In the genomic region with DNA sequence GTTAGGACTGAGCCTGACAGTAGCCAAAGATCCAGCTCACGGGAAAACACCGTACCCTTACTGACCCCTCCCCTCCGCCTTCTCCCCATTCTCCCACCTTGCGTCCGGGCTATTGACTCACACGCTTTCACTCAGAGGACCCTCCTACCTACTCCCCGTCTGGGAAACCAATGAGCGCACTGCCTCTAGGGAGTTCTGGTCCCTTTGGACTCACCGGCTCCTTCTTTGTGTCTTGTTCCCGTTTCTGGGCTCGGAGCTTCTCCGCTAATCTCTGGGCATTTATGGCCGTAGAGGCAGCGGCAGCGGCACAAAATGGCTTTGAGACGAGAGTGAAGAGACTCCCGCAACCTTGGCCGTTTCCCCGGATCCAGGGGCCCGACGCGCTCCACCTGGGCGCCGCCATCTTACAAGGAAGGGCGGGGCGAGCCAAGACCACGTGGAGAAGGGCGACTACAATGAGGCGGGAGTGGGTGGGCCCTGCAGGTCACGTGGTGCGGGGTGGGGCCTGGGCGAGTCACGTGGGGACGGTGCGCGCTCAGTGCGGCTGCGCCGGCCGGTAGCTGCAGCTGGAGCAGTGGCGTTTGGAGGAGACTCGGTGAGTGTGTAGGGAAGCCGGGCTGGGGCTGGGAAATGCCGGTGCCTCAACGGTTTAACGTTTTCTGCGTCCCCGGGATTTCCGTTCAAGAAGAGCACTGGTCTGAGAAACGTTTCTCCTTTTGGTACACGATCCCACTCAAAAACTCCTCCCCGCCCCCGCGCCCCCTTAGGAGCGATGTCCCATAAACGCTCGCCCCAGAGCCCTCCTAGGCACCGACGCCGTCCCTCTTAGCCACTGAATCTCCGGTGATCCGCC, we compare ENCODE assay signal across 1 cellular context.
TF ChIP-seq lines count a peak whose summit lies in the region.

Gene FAM118B (plus strand): TSS at position 547 of the 853 bp plus-strand sequence. CDS start 23,220 bp downstream, outside the sequence.
Gene RPUSD4 (minus strand): TSS at position 415 of the 853 bp plus-strand sequence. CDS start 12 bp downstream, at position 403.

TF ChIP-seq in K562, 482 proteins besides CTCF, POLR2A, EP300 and RAD21 (continued from another document and continues in another):
- TF ChIP-seq HDGF (IDR thresholded peaks at IDR 0.05) (no peak), ZNF695 (CRISPR knock-in tag; IDR thresholded peaks at IDR 0.05) (no peak), WHSC1 (IDR thresholded peaks at IDR 0.05; ENCODE audit: low read length) (no peak), RBM14 (IDR thresholded peaks at IDR 0.05; ENCODE audit: borderline replicate concordance, insufficient read depth, low read depth, low read length) (no peak), STAT5B (CRISPR knock-in tag; IDR thresholded peaks at IDR 0.05) (no peak), KDM1A (IDR thresholded peaks at IDR 0.05) (no peak), SIN3A (IDR thresholded peaks at IDR 0.05; ENCODE audit: borderline replicate concordance in 2 of 2, control insufficient read depth in 1 of 2, low read depth in 2 of 2, low read length in 2 of 2) (peak; percentile 93 to 96), XRCC3 (IDR thresholded peaks at IDR 0.05) (no peak), CREBBP (IDR thresholded peaks at IDR 0.05; ENCODE audit: low read depth, low read length) (no peak), NBN (IDR thresholded peaks at IDR 0.05; ENCODE audit: low read depth) (peak; percentile 19; the same call in 1 of the 2 replicates), ZNF436 (CRISPR knock-in tag; IDR thresholded peaks at IDR 0.05) (no peak), CREB5 (CRISPR knock-in tag; IDR thresholded peaks at IDR 0.05) (no peak), ZKSCAN3 (CRISPR knock-in tag; IDR thresholded peaks at IDR 0.05) (no peak), ZKSCAN1 (IDR thresholded peaks at IDR 0.05; ENCODE audit: low read depth, low read length) (no peak; the same call in 1 of the 2 replicates), SUPT5H (IDR thresholded peaks at IDR 0.05) (peak; percentile 85), POLR3A (IDR thresholded peaks at IDR 0.05; ENCODE audit: borderline replicate concordance, extremely low read depth, insufficient read depth, insufficient read length) (no peak), SMAD1 (IDR thresholded peaks at IDR 0.05; ENCODE audit: low read depth, low read length, partially characterized antibody) (no peak), CBX5 (IDR thresholded peaks at IDR 0.05; ENCODE audit: borderline replicate concordance, low read depth) (no peak), CGGBP1 (CRISPR knock-in tag; IDR thresholded peaks at IDR 0.05) (no peak), ZNF140 (CRISPR knock-in tag; IDR thresholded peaks at IDR 0.05) (no peak), MEF2A (IDR thresholded peaks at IDR 0.05; ENCODE audit: control insufficient read depth, low read depth, low read length) (no peak), THRAP3 (IDR thresholded peaks at IDR 0.05; ENCODE audit: borderline replicate concordance) (no peak), BACH1 (tag; IDR thresholded peaks at IDR 0.05) (no peak), ZNF766 (CRISPR knock-in tag; conservative IDR thresholded peaks at IDR 0.05) (no peak), CEBPB (tag; IDR thresholded peaks at IDR 0.05) (no peak), ZFP36 (IDR thresholded peaks at IDR 0.05; ENCODE audit: low read depth, low read length, partially characterized antibody) (no peak), ASH1L (IDR thresholded peaks at IDR 0.05; ENCODE audit: borderline replicate concordance, low read depth, partially characterized antibody) (no peak), ZFP1 (CRISPR knock-in tag; IDR thresholded peaks at IDR 0.05) (no peak), HBP1 (CRISPR knock-in tag; IDR thresholded peaks at IDR 0.05) (no peak), ZNF445 (CRISPR knock-in tag; IDR thresholded peaks at IDR 0.05; ENCODE audit: low read depth) (no peak)
- TF ChIP-seq, protein P1, sequence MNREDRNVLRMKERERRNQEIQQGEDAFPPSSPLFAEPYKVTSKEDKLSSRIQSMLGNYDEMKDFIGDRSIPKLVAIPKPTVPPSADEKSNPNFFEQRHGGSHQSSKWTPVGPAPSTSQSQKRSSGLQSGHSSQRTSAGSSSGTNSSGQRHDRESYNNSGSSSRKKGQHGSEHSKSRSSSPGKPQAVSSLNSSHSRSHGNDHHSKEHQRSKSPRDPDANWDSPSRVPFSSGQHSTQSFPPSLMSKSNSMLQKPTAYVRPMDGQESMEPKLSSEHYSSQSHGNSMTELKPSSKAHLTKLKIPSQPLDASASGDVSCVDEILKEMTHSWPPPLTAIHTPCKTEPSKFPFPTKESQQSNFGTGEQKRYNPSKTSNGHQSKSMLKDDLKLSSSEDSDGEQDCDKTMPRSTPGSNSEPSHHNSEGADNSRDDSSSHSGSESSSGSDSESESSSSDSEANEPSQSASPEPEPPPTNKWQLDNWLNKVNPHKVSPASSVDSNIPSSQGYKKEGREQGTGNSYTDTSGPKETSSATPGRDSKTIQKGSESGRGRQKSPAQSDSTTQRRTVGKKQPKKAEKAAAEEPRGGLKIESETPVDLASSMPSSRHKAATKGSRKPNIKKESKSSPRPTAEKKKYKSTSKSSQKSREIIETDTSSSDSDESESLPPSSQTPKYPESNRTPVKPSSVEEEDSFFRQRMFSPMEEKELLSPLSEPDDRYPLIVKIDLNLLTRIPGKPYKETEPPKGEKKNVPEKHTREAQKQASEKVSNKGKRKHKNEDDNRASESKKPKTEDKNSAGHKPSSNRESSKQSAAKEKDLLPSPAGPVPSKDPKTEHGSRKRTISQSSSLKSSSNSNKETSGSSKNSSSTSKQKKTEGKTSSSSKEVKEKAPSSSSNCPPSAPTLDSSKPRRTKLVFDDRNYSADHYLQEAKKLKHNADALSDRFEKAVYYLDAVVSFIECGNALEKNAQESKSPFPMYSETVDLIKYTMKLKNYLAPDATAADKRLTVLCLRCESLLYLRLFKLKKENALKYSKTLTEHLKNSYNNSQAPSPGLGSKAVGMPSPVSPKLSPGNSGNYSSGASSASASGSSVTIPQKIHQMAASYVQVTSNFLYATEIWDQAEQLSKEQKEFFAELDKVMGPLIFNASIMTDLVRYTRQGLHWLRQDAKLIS (CRISPR knock-in tag; IDR thresholded peaks at IDR 0.05): no peak
- TF ChIP-seq, protein P2, sequence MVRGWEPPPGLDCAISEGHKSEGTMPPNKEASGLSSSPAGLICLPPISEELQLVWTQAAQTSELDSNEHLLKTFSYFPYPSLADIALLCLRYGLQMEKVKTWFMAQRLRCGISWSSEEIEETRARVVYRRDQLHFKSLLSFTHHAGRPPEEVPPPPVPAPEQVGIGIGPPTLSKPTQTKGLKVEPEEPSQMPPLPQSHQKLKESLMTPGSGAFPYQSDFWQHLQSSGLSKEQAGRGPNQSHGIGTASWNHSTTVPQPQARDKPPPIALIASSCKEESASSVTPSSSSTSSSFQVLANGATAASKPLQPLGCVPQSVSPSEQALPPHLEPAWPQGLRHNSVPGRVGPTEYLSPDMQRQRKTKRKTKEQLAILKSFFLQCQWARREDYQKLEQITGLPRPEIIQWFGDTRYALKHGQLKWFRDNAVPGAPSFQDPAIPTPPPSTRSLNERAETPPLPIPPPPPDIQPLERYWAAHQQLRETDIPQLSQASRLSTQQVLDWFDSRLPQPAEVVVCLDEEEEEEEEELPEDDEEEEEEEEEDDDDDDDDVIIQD (CRISPR knock-in tag; IDR thresholded peaks at IDR 0.05): no peak
- TF ChIP-seq, protein P3, sequence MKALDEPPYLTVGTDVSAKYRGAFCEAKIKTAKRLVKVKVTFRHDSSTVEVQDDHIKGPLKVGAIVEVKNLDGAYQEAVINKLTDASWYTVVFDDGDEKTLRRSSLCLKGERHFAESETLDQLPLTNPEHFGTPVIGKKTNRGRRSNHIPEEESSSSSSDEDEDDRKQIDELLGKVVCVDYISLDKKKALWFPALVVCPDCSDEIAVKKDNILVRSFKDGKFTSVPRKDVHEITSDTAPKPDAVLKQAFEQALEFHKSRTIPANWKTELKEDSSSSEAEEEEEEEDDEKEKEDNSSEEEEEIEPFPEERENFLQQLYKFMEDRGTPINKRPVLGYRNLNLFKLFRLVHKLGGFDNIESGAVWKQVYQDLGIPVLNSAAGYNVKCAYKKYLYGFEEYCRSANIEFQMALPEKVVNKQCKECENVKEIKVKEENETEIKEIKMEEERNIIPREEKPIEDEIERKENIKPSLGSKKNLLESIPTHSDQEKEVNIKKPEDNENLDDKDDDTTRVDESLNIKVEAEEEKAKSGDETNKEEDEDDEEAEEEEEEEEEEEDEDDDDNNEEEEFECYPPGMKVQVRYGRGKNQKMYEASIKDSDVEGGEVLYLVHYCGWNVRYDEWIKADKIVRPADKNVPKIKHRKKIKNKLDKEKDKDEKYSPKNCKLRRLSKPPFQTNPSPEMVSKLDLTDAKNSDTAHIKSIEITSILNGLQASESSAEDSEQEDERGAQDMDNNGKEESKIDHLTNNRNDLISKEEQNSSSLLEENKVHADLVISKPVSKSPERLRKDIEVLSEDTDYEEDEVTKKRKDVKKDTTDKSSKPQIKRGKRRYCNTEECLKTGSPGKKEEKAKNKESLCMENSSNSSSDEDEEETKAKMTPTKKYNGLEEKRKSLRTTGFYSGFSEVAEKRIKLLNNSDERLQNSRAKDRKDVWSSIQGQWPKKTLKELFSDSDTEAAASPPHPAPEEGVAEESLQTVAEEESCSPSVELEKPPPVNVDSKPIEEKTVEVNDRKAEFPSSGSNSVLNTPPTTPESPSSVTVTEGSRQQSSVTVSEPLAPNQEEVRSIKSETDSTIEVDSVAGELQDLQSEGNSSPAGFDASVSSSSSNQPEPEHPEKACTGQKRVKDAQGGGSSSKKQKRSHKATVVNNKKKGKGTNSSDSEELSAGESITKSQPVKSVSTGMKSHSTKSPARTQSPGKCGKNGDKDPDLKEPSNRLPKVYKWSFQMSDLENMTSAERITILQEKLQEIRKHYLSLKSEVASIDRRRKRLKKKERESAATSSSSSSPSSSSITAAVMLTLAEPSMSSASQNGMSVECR (CRISPR knock-in tag; IDR thresholded peaks at IDR 0.05): peak; percentile 88
- TF ChIP-seq, protein P4, sequence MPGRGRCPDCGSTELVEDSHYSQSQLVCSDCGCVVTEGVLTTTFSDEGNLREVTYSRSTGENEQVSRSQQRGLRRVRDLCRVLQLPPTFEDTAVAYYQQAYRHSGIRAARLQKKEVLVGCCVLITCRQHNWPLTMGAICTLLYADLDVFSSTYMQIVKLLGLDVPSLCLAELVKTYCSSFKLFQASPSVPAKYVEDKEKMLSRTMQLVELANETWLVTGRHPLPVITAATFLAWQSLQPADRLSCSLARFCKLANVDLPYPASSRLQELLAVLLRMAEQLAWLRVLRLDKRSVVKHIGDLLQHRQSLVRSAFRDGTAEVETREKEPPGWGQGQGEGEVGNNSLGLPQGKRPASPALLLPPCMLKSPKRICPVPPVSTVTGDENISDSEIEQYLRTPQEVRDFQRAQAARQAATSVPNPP (IDR thresholded peaks at IDR 0.05; ENCODE audit: borderline replicate concordance, insufficient read depth, insufficient read length): no peak
- TF ChIP-seq, protein P5, sequence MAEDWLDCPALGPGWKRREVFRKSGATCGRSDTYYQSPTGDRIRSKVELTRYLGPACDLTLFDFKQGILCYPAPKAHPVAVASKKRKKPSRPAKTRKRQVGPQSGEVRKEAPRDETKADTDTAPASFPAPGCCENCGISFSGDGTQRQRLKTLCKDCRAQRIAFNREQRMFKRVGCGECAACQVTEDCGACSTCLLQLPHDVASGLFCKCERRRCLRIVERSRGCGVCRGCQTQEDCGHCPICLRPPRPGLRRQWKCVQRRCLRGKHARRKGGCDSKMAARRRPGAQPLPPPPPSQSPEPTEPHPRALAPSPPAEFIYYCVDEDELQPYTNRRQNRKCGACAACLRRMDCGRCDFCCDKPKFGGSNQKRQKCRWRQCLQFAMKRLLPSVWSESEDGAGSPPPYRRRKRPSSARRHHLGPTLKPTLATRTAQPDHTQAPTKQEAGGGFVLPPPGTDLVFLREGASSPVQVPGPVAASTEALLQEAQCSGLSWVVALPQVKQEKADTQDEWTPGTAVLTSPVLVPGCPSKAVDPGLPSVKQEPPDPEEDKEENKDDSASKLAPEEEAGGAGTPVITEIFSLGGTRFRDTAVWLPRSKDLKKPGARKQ (CRISPR knock-in tag; IDR thresholded peaks at IDR 0.05): no peak
- TF ChIP-seq, protein P6, sequence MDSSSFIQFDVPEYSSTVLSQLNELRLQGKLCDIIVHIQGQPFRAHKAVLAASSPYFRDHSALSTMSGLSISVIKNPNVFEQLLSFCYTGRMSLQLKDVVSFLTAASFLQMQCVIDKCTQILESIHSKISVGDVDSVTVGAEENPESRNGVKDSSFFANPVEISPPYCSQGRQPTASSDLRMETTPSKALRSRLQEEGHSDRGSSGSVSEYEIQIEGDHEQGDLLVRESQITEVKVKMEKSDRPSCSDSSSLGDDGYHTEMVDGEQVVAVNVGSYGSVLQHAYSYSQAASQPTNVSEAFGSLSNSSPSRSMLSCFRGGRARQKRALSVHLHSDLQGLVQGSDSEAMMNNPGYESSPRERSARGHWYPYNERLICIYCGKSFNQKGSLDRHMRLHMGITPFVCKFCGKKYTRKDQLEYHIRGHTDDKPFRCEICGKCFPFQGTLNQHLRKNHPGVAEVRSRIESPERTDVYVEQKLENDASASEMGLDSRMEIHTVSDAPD (CRISPR knock-in tag; IDR thresholded peaks at IDR 0.05): no peak
- TF ChIP-seq, protein P7, sequence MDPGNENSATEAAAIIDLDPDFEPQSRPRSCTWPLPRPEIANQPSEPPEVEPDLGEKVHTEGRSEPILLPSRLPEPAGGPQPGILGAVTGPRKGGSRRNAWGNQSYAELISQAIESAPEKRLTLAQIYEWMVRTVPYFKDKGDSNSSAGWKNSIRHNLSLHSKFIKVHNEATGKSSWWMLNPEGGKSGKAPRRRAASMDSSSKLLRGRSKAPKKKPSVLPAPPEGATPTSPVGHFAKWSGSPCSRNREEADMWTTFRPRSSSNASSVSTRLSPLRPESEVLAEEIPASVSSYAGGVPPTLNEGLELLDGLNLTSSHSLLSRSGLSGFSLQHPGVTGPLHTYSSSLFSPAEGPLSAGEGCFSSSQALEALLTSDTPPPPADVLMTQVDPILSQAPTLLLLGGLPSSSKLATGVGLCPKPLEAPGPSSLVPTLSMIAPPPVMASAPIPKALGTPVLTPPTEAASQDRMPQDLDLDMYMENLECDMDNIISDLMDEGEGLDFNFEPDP (CRISPR knock-in tag; IDR thresholded peaks at IDR 0.05): no peak
